ENCODE assay signal across 2 cellular contexts in the genomic region with DNA sequence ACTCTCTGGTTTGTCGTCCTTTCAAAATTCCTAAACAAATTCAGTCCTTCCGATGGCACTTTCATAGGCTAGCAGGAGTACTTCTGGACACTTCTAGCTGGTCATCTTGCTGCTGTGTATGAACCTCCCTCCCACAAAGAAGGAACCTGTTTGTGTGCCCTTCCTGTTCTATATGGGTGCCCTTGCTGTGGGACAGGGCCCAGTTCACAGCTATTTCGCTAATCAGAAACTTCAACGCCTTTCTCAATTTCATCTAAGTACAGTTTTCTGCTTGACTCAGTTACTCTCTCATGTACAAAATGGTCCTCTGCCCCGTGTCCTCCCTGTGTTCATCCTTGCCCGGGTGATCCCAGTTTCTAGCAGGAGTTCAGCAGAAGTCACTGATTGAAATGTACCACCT.
TF ChIP-seq lines count a peak whose summit lies in the region.

No MANE protein-coding gene starts in this region.

TF ChIP-seq in SK-N-SH, 30 proteins besides CTCF, POLR2A, EP300 and RAD21:
- TF ChIP-seq MAX (IDR thresholded peaks at IDR 0.05; ENCODE audit: low read depth) (no peak), NRF1 (IDR thresholded peaks at IDR 0.05; ENCODE audit: low read depth, low read length) (no peak)

TF ChIP-seq in SK-N-SH treated with all-trans-retinoic acid at 6 μM for 48 hours, 23 proteins besides CTCF, POLR2A, EP300 and RAD21:
- TF ChIP-seq, protein P1, sequence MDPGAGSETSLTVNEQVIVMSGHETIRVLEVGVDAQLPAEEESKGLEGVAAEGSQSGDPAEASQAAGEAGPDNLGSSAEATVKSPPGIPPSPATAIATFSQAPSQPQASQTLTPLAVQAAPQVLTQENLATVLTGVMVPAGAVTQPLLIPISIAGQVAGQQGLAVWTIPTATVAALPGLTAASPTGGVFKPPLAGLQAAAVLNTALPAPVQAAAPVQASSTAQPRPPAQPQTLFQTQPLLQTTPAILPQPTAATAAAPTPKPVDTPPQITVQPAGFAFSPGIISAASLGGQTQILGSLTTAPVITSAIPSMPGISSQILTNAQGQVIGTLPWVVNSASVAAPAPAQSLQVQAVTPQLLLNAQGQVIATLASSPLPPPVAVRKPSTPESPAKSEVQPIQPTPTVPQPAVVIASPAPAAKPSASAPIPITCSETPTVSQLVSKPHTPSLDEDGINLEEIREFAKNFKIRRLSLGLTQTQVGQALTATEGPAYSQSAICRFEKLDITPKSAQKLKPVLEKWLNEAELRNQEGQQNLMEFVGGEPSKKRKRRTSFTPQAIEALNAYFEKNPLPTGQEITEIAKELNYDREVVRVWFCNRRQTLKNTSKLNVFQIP (CRISPR knock-in tag; IDR thresholded peaks at IDR 0.05; ENCODE audit: borderline replicate concordance, low read depth) = no peak
- TF ChIP-seq ISL1 (CRISPR knock-in tag; IDR thresholded peaks at IDR 0.05) (no peak), CSDC2 (CRISPR knock-in tag; IDR thresholded peaks at IDR 0.05) (no peak), ZNF565 (CRISPR knock-in tag; conservative IDR thresholded peaks at IDR 0.05; ENCODE audit: low read depth) (no peak), BACH2 (CRISPR knock-in tag; IDR thresholded peaks at IDR 0.05; ENCODE audit: borderline replicate concordance) (no peak), OSR1 (CRISPR knock-in tag; IDR thresholded peaks at IDR 0.05) (no peak), ZFP3 (CRISPR knock-in tag; IDR thresholded peaks at IDR 0.05) (no peak)
TF ChIP-seq in SK-N-SH treated with all-trans-retinoic acid at 6 μM for 48 hours: peak in this region for 0.
